In genomic region chr15:45646220-45646619, GRCh38 we compare ENCODE assay signal across 1 cellular context.
TF ChIP-seq lines count a peak whose summit lies in the region.

No MANE protein-coding gene starts in this region.

TF ChIP-seq in WTC11, 78 proteins besides CTCF, POLR2A, EP300 and RAD21 (continued from another document):
- TF ChIP-seq, protein P1, sequence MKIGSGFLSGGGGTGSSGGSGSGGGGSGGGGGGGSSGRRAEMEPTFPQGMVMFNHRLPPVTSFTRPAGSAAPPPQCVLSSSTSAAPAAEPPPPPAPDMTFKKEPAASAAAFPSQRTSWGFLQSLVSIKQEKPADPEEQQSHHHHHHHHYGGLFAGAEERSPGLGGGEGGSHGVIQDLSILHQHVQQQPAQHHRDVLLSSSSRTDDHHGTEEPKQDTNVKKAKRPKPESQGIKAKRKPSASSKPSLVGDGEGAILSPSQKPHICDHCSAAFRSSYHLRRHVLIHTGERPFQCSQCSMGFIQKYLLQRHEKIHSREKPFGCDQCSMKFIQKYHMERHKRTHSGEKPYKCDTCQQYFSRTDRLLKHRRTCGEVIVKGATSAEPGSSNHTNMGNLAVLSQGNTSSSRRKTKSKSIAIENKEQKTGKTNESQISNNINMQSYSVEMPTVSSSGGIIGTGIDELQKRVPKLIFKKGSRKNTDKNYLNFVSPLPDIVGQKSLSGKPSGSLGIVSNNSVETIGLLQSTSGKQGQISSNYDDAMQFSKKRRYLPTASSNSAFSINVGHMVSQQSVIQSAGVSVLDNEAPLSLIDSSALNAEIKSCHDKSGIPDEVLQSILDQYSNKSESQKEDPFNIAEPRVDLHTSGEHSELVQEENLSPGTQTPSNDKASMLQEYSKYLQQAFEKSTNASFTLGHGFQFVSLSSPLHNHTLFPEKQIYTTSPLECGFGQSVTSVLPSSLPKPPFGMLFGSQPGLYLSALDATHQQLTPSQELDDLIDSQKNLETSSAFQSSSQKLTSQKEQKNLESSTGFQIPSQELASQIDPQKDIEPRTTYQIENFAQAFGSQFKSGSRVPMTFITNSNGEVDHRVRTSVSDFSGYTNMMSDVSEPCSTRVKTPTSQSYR (CRISPR knock-in tag; IDR thresholded peaks at IDR 0.05) = no peak
- no peak for TF ChIP-seq ERG (CRISPR knock-in tag; IDR thresholded peaks at IDR 0.05)
- no peak for TF ChIP-seq ZNF138 (CRISPR knock-in tag; conservative IDR thresholded peaks at IDR 0.05)
